ENCODE assay signal across 23 cellular contexts in genomic region chr1:229063154-229063553, GRCh38.
"Had no signal": no experiment of that assay in that cellular context is flagged by ENCODE, and none has a peak within 500 bp of the region (broad histone marks: within the 10 kb centered on the region; RNA-seq: fewer than 3 reads in every experiment).

No MANE protein-coding gene starts in this region.

- H3K4me3 Mint-ChIP-seq: immature natural killer cell; memory B cell; natural killer cell treated with Interleukin-12 subunit alpha and Interleukin-12 subunit beta and Interleukin-15 and Interleukin-18, amount 100 ng/mL, for 72 hours; stimulated activated effector memory CD8-positive, alpha-beta T cell treated with anti-CD3 and anti-CD28 coated beads, Interleukin-12 subunit alpha, Interleukin-12 subunit beta, amount 100 ng/mL, for 72 hours had no signal

- H3K79me2 ChIP-seq: parathyroid adenoma had no signal

- H3K4me3 ChIP-seq: dorsolateral prefrontal cortex, lung, right atrium auricular region, smooth muscle cell, stomach, thyroid gland, upper lobe of left lung had no signal

- H3K36me3 Mint-ChIP-seq: immature natural killer cell; memory B cell; natural killer cell treated with Interleukin-12 subunit alpha and Interleukin-12 subunit beta and Interleukin-15 and Interleukin-18, amount 100 ng/mL, for 72 hours; stimulated activated effector memory CD8-positive, alpha-beta T cell treated with anti-CD3 and anti-CD28 coated beads, Interleukin-12 subunit alpha, Interleukin-12 subunit beta, amount 100 ng/mL, for 72 hours had no signal

- H2AFZ ChIP-seq: parathyroid adenoma had no signal

- H3K36me3 ChIP-seq: neutrophil, right atrium auricular region, stomach, thyroid gland, upper lobe of left lung had no signal

- H3K9ac ChIP-seq: parathyroid adenoma had no signal

- H3K9me3 Mint-ChIP-seq: immature natural killer cell; memory B cell; natural killer cell treated with Interleukin-12 subunit alpha and Interleukin-12 subunit beta and Interleukin-15 and Interleukin-18, amount 100 ng/mL, for 72 hours; stimulated activated effector memory CD8-positive, alpha-beta T cell treated with anti-CD3 and anti-CD28 coated beads, Interleukin-12 subunit alpha, Interleukin-12 subunit beta, amount 100 ng/mL, for 72 hours had no signal

- H3K9me3 ChIP-seq: neutrophil, right atrium auricular region, stomach, thyroid gland, upper lobe of left lung had no signal

- H3K27ac ChIP-seq: neutrophil, parathyroid adenoma, right atrium auricular region, stomach, upper lobe of left lung had no signal

- H3K4me2 ChIP-seq: smooth muscle cell had no signal

- H3K27ac Mint-ChIP-seq: immature natural killer cell, memory B cell, progenitor cell of endocrine pancreas had no signal

- ATAC-seq: left ventricle myocardium superior; sciatic nerve; stimulated activated effector memory CD8-positive, alpha-beta T cell treated with anti-CD3 and anti-CD28 coated beads, Interleukin-12 subunit alpha, Interleukin-12 subunit beta, amount 100 ng/mL, for 72 hours had no signal

- DNase-seq: dorsolateral prefrontal cortex; effector CD4-positive, alpha-beta T cell; hypothalamus; immature natural killer cell; islet precursor cell; kidney glomerular epithelial cell; left ventricle myocardium superior; stimulated activated CD4-positive, alpha-beta T cell treated with anti-CD3 and anti-CD28 coated beads, Interleukin-2, amount 100 ng/mL, for 24 hours; stimulated activated CD4-positive, alpha-beta T cell treated with anti-CD3 and anti-CD28 coated beads, Interleukin-4, amount 100 ng/mL, for 24 hours; stimulated activated naive CD4-positive, alpha-beta T cell treated with Interleukin-2 at 50 U/mL for 16 hours; stomach; thyroid gland; upper lobe of left lung had no signal

- H3K27me3 ChIP-seq: dorsolateral prefrontal cortex, neutrophil, right atrium auricular region, stomach, thyroid gland, upper lobe of left lung had no signal
